Comparison of ENCODE assay signal across 2 cellular contexts in genomic region chr16:77690416-77690815, GRCh38.
TF ChIP-seq lines count a peak whose summit lies in the region.

No MANE protein-coding gene starts in this region.

TF ChIP-seq in HCT116, 20 proteins besides CTCF, POLR2A, EP300 and RAD21:
- TF ChIP-seq JUND (IDR thresholded peaks at IDR 0.05) (no peak), CEBPB (IDR thresholded peaks at IDR 0.05; ENCODE audit: low read depth) (no peak), POLR2AphosphoS5 (IDR thresholded peaks at IDR 0.05; ENCODE audit: low read depth, low read length) (no peak), ZNF274 (IDR thresholded peaks at IDR 0.05; ENCODE audit: low read depth, low read length) (no peak), TCF7L2 (IDR thresholded peaks at IDR 0.05; ENCODE audit: borderline replicate concordance, extremely low read depth, insufficient read depth, insufficient read length) (no peak), REST (IDR thresholded peaks at IDR 0.05; ENCODE audit: low read depth) (no peak)
- TF ChIP-seq, protein P1, sequence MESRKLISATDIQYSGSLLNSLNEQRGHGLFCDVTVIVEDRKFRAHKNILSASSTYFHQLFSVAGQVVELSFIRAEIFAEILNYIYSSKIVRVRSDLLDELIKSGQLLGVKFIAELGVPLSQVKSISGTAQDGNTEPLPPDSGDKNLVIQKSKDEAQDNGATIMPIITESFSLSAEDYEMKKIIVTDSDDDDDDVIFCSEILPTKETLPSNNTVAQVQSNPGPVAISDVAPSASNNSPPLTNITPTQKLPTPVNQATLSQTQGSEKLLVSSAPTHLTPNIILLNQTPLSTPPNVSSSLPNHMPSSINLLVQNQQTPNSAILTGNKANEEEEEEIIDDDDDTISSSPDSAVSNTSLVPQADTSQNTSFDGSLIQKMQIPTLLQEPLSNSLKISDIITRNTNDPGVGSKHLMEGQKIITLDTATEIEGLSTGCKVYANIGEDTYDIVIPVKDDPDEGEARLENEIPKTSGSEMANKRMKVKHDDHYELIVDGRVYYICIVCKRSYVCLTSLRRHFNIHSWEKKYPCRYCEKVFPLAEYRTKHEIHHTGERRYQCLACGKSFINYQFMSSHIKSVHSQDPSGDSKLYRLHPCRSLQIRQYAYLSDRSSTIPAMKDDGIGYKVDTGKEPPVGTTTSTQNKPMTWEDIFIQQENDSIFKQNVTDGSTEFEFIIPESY (IDR thresholded peaks at IDR 0.05; ENCODE audit: extremely low read depth, insufficient replicate concordance, low read length): no peak

TF ChIP-seq in H1, 55 proteins besides CTCF, POLR2A, EP300 and RAD21:
- TF ChIP-seq BCL11A (IDR thresholded peaks at IDR 0.05; ENCODE audit: low read depth in 2 of 2, low read length in 2 of 2) (no peak), YY1 (IDR thresholded peaks at IDR 0.05; ENCODE audit: low read depth, low read length) (no peak), GABPA (IDR thresholded peaks at IDR 0.05; ENCODE audit: borderline replicate concordance, insufficient read depth, low read length) (no peak), SIN3A (conservative IDR thresholded peaks at IDR 0.05 in 1 of 2, IDR thresholded peaks at IDR 0.05 in 1 of 2; ENCODE audit: low read depth in 1 of 2, low read length in 2 of 2) (no peak), JUND (IDR thresholded peaks at IDR 0.05; ENCODE audit: low read length) (no peak), EGR1 (IDR thresholded peaks at IDR 0.05; ENCODE audit: borderline replicate concordance, low read depth, low read length) (no peak), CBX8 (IDR thresholded peaks at IDR 0.05; ENCODE audit: borderline replicate concordance, low read depth, low read length) (no peak), PHF8 (conservative IDR thresholded peaks at IDR 0.05; ENCODE audit: low read depth, low read length) (no peak), KDM5A (IDR thresholded peaks at IDR 0.05; ENCODE audit: low read length) (no peak), TBP (IDR thresholded peaks at IDR 0.05; ENCODE audit: low read depth, low read length) (no peak), ATF2 (IDR thresholded peaks at IDR 0.05; ENCODE audit: low read length) (no peak), BACH1 (IDR thresholded peaks at IDR 0.05; ENCODE audit: low read length) (no peak), KDM4A (IDR thresholded peaks at IDR 0.05; ENCODE audit: low read depth, low read length, severe bottlenecking) (no peak), JUN (IDR thresholded peaks at IDR 0.05; ENCODE audit: low read depth, low read length) (no peak), TAF7 (optimal IDR thresholded peaks at IDR 0.05; ENCODE audit: borderline replicate concordance, low read depth, low read length) (no peak), POLR2AphosphoS5 (IDR thresholded peaks at IDR 0.05; ENCODE audit: low read depth, low read length) (no peak), TEAD4 (IDR thresholded peaks at IDR 0.05; ENCODE audit: low read depth, low read length) (no peak), CHD1 (IDR thresholded peaks at IDR 0.05; ENCODE audit: low read depth, low read length) (no peak)
- TF ChIP-seq, protein P2, sequence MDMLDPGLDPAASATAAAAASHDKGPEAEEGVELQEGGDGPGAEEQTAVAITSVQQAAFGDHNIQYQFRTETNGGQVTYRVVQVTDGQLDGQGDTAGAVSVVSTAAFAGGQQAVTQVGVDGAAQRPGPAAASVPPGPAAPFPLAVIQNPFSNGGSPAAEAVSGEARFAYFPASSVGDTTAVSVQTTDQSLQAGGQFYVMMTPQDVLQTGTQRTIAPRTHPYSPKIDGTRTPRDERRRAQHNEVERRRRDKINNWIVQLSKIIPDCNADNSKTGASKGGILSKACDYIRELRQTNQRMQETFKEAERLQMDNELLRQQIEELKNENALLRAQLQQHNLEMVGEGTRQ (IDR thresholded peaks at IDR 0.05; ENCODE audit: low read length): no peak
